19 cellular contexts compared by ENCODE assay signal in the genomic region with DNA sequence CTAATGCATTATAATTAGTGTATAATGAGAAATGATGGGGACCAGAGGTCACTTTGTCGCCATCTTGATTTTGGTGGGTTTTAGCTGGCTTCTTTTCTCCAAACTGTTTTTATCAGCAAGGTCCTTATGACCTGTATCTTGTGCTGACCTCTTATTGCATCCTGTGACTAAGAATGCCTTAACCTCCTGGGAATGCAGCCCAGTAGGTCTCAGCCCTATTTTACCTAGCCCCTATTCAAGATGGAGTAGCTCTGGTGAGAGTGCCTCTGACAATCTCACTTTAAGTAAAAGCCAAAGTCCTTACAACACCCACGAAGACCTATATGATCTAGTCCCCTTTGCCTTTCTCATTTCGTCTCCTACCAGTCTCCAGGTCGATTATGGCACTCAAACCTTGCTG. TPM values are rescaled to one million over a fixed set of nuclear protein-coding genes. Genes with fewer than 3 reads are reported as not detected.
A peak's percentile ranks its signal among the peaks of the same experiment; 100 is the strongest.
DNase-seq lines count a peak whose midpoint lies in the region; ATAC-seq, FAIRE-seq and TF ChIP-seq lines count a peak whose summit lies in the region.
"Had no signal": no experiment of that assay in that cellular context is flagged by ENCODE, and none has a peak within 500 bp of the region (broad histone marks: within the 10 kb centered on the region; RNA-seq: fewer than 3 reads in every experiment).

No MANE protein-coding gene starts in this region.

- H4K20me1 ChIP-seq in mammary epithelial cell (ENCODE audit: insufficient read depth, low read length) = no peaks in the 10 kb centered on the region
- H4K20me1 ChIP-seq: BLaER1 had no signal

- no peak for TF ChIP-seq CTCF in MCF 10A (IDR thresholded peaks at IDR 0.05; ENCODE audit: unreplicated experiment)
- TF ChIP-seq CTCF in mammary epithelial cell (conservative IDR thresholded peaks at IDR 0.05 in 1 of 2, IDR thresholded peaks at IDR 0.05 in 1 of 2; ENCODE audit: extremely low read depth in 1 of 2, insufficient read depth in 1 of 2, low read depth in 1 of 2, low read length in 2 of 2) = no peak
- no peak for TF ChIP-seq CTCF in bronchial epithelial cell (IDR thresholded peaks at IDR 0.05; ENCODE audit: insufficient read depth, low read length, severe bottlenecking)
- no peak for TF ChIP-seq CTCF in GM10248 (IDR thresholded peaks at IDR 0.05; ENCODE audit: control extremely low read depth, extremely low read depth, low read depth, missing control alignments)

- ATAC-seq in T-helper 17 cell (no peak), HG02571 (IDR thresholded peaks at IDR 0.05; ENCODE audit: unreplicated experiment) (no peak)

- no peak overlapping the region for H2BK15ac ChIP-seq in mesendoderm (replicated peaks; ENCODE audit: low read depth)

- no peak for FAIRE-seq in bronchial epithelial cell (lab: Jason Lieb, UNC)
- FAIRE-seq: HTR-8/SVneo had no signal

- H2AFZ ChIP-seq in mammary epithelial cell (ENCODE audit: low read depth, low read length) = no peak overlapping the region

- peaks cover 27% of the 10 kb centered on the region for H3K4me1 Mint-ChIP-seq in MCF 10A (ENCODE audit: insufficient read depth, unreplicated experiment)
- H3K4me1 Mint-ChIP-seq in T-helper 17 cell = peaks cover 2% of the 10 kb centered on the region
- H3K4me1 Mint-ChIP-seq: CD4-positive, alpha-beta memory T cell; IgD-negative memory B cell had no signal

- no peak overlapping the region for H3K23ac ChIP-seq in mesendoderm (ENCODE audit: low read length)

- intact Hi-C loops in MCF 10A (cut with micrococcal nuclease) = loop anchor here (10.0 kb wide), 2 partner anchors 189 to 699 kb away; no protein-coding TSS in a partner anchor
- intact Hi-C loops in mammary epithelial cell (cut with micrococcal nuclease) = loop anchor here (10.0 kb wide), 1 partner anchor 629 kb away; a partner anchor contains a TSS

- H3K9me3 Mint-ChIP-seq in MCF 10A (ENCODE audit: unreplicated experiment) = no peaks in the 10 kb centered on the region
- H3K9me3 Mint-ChIP-seq: CD14-positive monocyte; CD4-positive, alpha-beta memory T cell; IgD-negative memory B cell had no signal

- no peaks in the 10 kb centered on the region for H3K9me3 ChIP-seq in mammary epithelial cell (replicated peaks; ENCODE audit: insufficient read depth, low read length)
- H3K9me3 ChIP-seq in T-helper 17 cell (ENCODE audit: control insufficient read depth, low read length, poor library complexity, severe bottlenecking) = no peaks in the 10 kb centered on the region
- H3K9me3 ChIP-seq: BLaER1, HAP-1 had no signal

- 91% methylated on average over 4 of the region's 4 CpGs for WGBS in mammary epithelial cell (ENCODE audit: low coverage, missing lambda C conversion rate)
- no CpG with 5 or more reads among the region's 4 CpGs for WGBS in mesendoderm (ENCODE audit: extremely low coverage, insufficient coverage, low lambda C conversion rate)

- H3K36me3 Mint-ChIP-seq in MCF 10A (ENCODE audit: insufficient read depth, unreplicated experiment) = peaks cover 5% of the 10 kb centered on the region
- no peaks in the 10 kb centered on the region for H3K36me3 Mint-ChIP-seq in T-helper 17 cell (ENCODE audit: low read depth)
- H3K36me3 Mint-ChIP-seq: CD14-positive monocyte; CD4-positive, alpha-beta memory T cell; IgD-negative memory B cell had no signal

- H3K27ac ChIP-seq in mammary epithelial cell (ENCODE audit: insufficient read depth, low read depth, low read length) = no peak overlapping the region
- H3K27ac ChIP-seq in mesendoderm (ENCODE audit: low read depth, low read length) = no peak overlapping the region
- H3K27ac ChIP-seq: 22Rv1, BLaER1 had no signal

- no TSS peak for BruUV-seq in MCF 10A (replicated peaks; lab: Mats Ljungman, UMichigan)
- no TSS peak for BruUV-seq in mammary epithelial cell (replicated peaks; lab: Mats Ljungman, UMichigan)

- H3K4ac ChIP-seq in mesendoderm (ENCODE audit: low read depth, low read length) = no peak overlapping the region

- no peaks in the 10 kb centered on the region for H3K79me1 ChIP-seq in mesendoderm (ENCODE audit: low read length)

- H4K5ac ChIP-seq in mesendoderm (ENCODE audit: low read length) = no peak overlapping the region

- H2BK5ac ChIP-seq in mesendoderm (ENCODE audit: low read length) = no peak overlapping the region

- no peak for DNase-seq in MCF 10A (ENCODE audit: unreplicated experiment)
- DNase-seq in mammary epithelial cell = no peak
- peak; percentile 24 for DNase-seq in bronchial epithelial cell (ENCODE audit: low read depth)
- DNase-seq in mesendoderm = peak; percentile 27
- no peak for DNase-seq in T-helper 17 cell
- DNase-seq in NCI-H2227 (lab: John Stamatoyannopoulos, UW; ENCODE audit: unreplicated experiment) = no peak
- no peak for DNase-seq in GM10248 (ENCODE audit: extremely low spot score)
- DNase-seq: CD4-positive, alpha-beta memory T cell; DMS153; DMS79; GDM1; GOT3 had no signal

- in situ Hi-C loops in mammary epithelial cell (cut with MboI; ENCODE audit: low sequenced_read_pairs in 2 of 2) = loop anchor here (5.0 to 25.0 kb wide), 6 partner anchors 259 to 592 kb away; no protein-coding TSS in a partner anchor

- dilution Hi-C loops in mammary epithelial cell (cut with HindIII; ENCODE audit: low sequenced_read_pairs) = no loop called here

- CTCF ChIA-PET in MCF 10A (lab: Yijun Ruan, JAX) = interaction anchor here (0.7 to 7.9 kb wide), 2 partner anchors 15 to 265 kb away, joined by 3 to 222 read pairs; no protein-coding TSS in a partner anchor
- CTCF ChIA-PET in mammary epithelial cell (lab: Charles Lee; ENCODE audit: low non-redundant PET) = no interaction called here
- CTCF ChIA-PET in GM10248 (lab: Yijun Ruan, JAX) = interaction anchor here (1.2 to 9.8 kb wide), 2 partner anchors 62 to 266 kb away, joined by 3 to 208 read pairs; no protein-coding TSS in a partner anchor

- H3K4me1 ChIP-seq in mammary epithelial cell (ENCODE audit: insufficient read depth, low read length) (peaks cover 10% of the 10 kb centered on the region), mesendoderm (ENCODE audit: control insufficient read depth, low read depth, low read length) (peaks cover 3% of the 10 kb centered on the region)

- H3K18ac ChIP-seq in mesendoderm (ENCODE audit: low read length) = peak overlapping the region; percentile 14

- H3K4me3 Mint-ChIP-seq in MCF 10A (ENCODE audit: unreplicated experiment) (no peak overlapping the region), T-helper 17 cell (no peak overlapping the region)
- H3K4me3 Mint-ChIP-seq: CD14-positive monocyte; CD4-positive, alpha-beta memory T cell; IgD-negative memory B cell had no signal

- H3K79me2 ChIP-seq in mammary epithelial cell (ENCODE audit: insufficient read depth, low read length) (no peaks in the 10 kb centered on the region), mesendoderm (ENCODE audit: control insufficient read depth, insufficient read depth, low read length) (no peaks in the 10 kb centered on the region)

- H3K9ac ChIP-seq in mammary epithelial cell (ENCODE audit: insufficient read depth, low read length) = no peak overlapping the region
- no peak overlapping the region for H3K9ac ChIP-seq in mesendoderm (ENCODE audit: low read length)
- H3K9ac ChIP-seq: BLaER1 had no signal

- H3K4me2 ChIP-seq in mammary epithelial cell (ENCODE audit: insufficient read depth, low read depth, low read length) (no peak overlapping the region), mesendoderm (ENCODE audit: low read length) (no peak overlapping the region)
- H3K4me2 ChIP-seq: BLaER1 had no signal

- no peak overlapping the region for H3K56ac ChIP-seq in mesendoderm (ENCODE audit: low read length)

- no peaks in the 10 kb centered on the region for H3K36me3 ChIP-seq in mammary epithelial cell (ENCODE audit: insufficient read depth, low read length)
- H3K36me3 ChIP-seq in bronchial epithelial cell (ENCODE audit: control insufficient read depth, insufficient read depth, low read length) = no peaks in the 10 kb centered on the region
- no peaks in the 10 kb centered on the region for H3K36me3 ChIP-seq in mesendoderm (ENCODE audit: control insufficient read depth, insufficient read depth, low read length)
- H3K36me3 ChIP-seq: BLaER1, HAP-1 had no signal

- H3K27me3 ChIP-seq in mammary epithelial cell (ENCODE audit: insufficient read depth, low read length) (no peaks in the 10 kb centered on the region), bronchial epithelial cell (ENCODE audit: control insufficient read depth, insufficient read depth, low read length) (no peaks in the 10 kb centered on the region), mesendoderm (ENCODE audit: insufficient read depth, low read length, poor library complexity) (no peaks in the 10 kb centered on the region)
- H3K27me3 ChIP-seq: BLaER1 had no signal

- no peak overlapping the region for H3K4me3 ChIP-seq in mammary epithelial cell (replicated peaks in 1 of 3; ENCODE audit: insufficient read depth in 1 of 3, low read depth in 2 of 3, low read length in 3 of 3)
- H3K4me3 ChIP-seq in bronchial epithelial cell (ENCODE audit: low read depth, low read length) = no peak overlapping the region
- no peak overlapping the region for H3K4me3 ChIP-seq in mesendoderm (ENCODE audit: low read length)
- H3K4me3 ChIP-seq: BLaER1, HAP-1 had no signal

- H2AK5ac ChIP-seq in mesendoderm (ENCODE audit: low read length) = no peak overlapping the region

- H3K27ac Mint-ChIP-seq in MCF 10A (ENCODE audit: low read depth, unreplicated experiment) = peak overlapping the region; percentile 95
- no peak overlapping the region for H3K27ac Mint-ChIP-seq in T-helper 17 cell
- H3K27ac Mint-ChIP-seq: CD14-positive monocyte; CD4-positive, alpha-beta memory T cell had no signal

- POLR2A ChIA-PET in MCF 10A (lab: Yijun Ruan, JAX) = interaction anchor here (2.8 kb wide), 1 partner anchor 29 kb away, joined by 12 read pairs; a partner anchor contains a TSS
- POLR2A ChIA-PET in GM10248 (lab: Yijun Ruan, JAX) = no interaction called here

- H3K27me3 Mint-ChIP-seq in MCF 10A (ENCODE audit: insufficient read depth, unreplicated experiment) (no peaks in the 10 kb centered on the region), T-helper 17 cell (peaks cover 21% of the 10 kb centered on the region)

- H2BK120ac ChIP-seq in mesendoderm (ENCODE audit: low read depth, low read length) = no peak overlapping the region

- H4K8ac ChIP-seq in mesendoderm (ENCODE audit: low read depth, low read length) = no peak overlapping the region

RNA-seq across cellular contexts. Expression of a gene that starts 28.3 kb away (rescaled TPM):
- 203 and 233 TPM in 2 replicates for total RNA-seq in MCF 10A (2022)
- 100 to 1,000 TPM in 1 of 2 donors, 10 to 100 TPM in 1; 83.2 to 163 TPM for total RNA-seq in mammary epithelial cell
- 133 TPM for polyA plus RNA-seq in mammary epithelial cell
- 84.0 TPM for polyA minus RNA-seq in mammary epithelial cell
- 82.4 and 90.8 TPM in 2 replicates for total RNA-seq in bronchial epithelial cell
- 286 TPM for polyA plus RNA-seq in mesendoderm (2013, experiment 1 of 2)
- polyA plus RNA-seq in mesendoderm (2013, experiment 2 of 2) = 280 TPM
- 100 to 1,000 TPM in 1 of 2 donors, 10 to 100 TPM in 1; 98.1 to 108 TPM for total RNA-seq in T-helper 17 cell

RNA-seq across cellular contexts. Expression of a gene that starts 57.3 kb away (rescaled TPM):
- 39.1 and 40.8 TPM in 2 replicates for total RNA-seq in MCF 10A (2022)
- 10 to 100 TPM; 43.2 to 49.2 TPM for total RNA-seq in mammary epithelial cell
- 30.6 TPM for polyA plus RNA-seq in mammary epithelial cell
- polyA minus RNA-seq in mammary epithelial cell = 29.7 TPM
- 58.4 and 83.3 TPM in 2 replicates for total RNA-seq in bronchial epithelial cell
- polyA plus RNA-seq in mesendoderm (2013, experiment 1 of 2) = 10.9 TPM
- polyA plus RNA-seq in mesendoderm (2013, experiment 2 of 2) = 11.4 TPM
- total RNA-seq in T-helper 17 cell = 10 to 100 TPM; 10.9 to 12.3 TPM

Comparison
In these comparisons a context has a peak if more than half of its experiments do, and no peak if none do; other contexts are left out.
1. DNase-seq: peak in bronchial epithelial cell (single experiment) and mesendoderm (single experiment); none in MCF 10A (single experiment), mammary epithelial cell (single experiment), T-helper 17 cell (0 of 3), NCI-H2227 (single experiment) and GM10248 (single experiment).